ENCODE assay signal across 11 cellular contexts in the genomic region with DNA sequence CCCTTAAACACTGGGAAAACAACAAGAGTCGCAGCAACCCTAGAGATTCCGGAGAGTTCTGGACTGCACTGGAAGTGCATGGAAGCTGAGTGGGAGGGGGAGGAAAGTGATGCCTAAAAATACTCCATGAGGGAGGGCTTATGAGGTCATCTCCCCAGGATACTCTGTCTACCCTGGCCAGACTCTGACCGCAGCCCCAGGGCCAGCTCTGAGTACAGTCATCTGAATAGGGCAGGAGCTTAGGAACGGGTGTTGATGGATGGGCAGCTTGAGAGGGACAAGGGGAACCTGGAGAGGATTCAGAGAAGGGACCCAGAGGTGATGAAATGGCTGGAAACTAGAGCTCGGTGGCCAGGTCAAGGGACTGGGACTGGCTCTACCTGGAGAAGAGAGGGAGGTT.
DNase-seq lines count a peak whose midpoint lies in the region; ATAC-seq and TF ChIP-seq lines count a peak whose summit lies in the region.
"Had no signal": no experiment of that assay in that cellular context is flagged by ENCODE, and none has a peak within 500 bp of the region (broad histone marks: within the 10 kb centered on the region; RNA-seq: fewer than 3 reads in every experiment).

No MANE protein-coding gene starts in this region.

- H3K27me3 Mint-ChIP-seq in neural progenitor cell (ENCODE audit: insufficient read depth, low read depth), result peaks cover 8% of the 10 kb centered on the region

- H3K36me3 ChIP-seq in brain microvascular endothelial cell (replicated peaks) (no peaks in the 10 kb centered on the region), thoracic aorta (no peaks in the 10 kb centered on the region), Karpas-422 (ENCODE audit: insufficient read depth, low read length) (no peaks in the 10 kb centered on the region), neural progenitor cell (no peaks in the 10 kb centered on the region)

- H3K4me1 ChIP-seq in thoracic aorta (ENCODE audit: control insufficient read depth in 1 of 2, low read depth in 2 of 2) (peaks cover 4 to 34% of the 10 kb centered on the region in 2 donors), Karpas-422 (ENCODE audit: low read length) (no peaks in the 10 kb centered on the region), neural progenitor cell (peaks cover 26% of the 10 kb centered on the region)

- H2AFZ ChIP-seq in Karpas-422 (ENCODE audit: low read length) (no peak overlapping the region), neural progenitor cell (replicated peaks) (no peak overlapping the region)

- no peak overlapping the region for H3K4me3 Mint-ChIP-seq in neural progenitor cell
- H3K4me3 Mint-ChIP-seq: stimulated activated naive CD8-positive, alpha-beta T cell treated with anti-CD3 and anti-CD28 coated beads, Interleukin-15, Interleukin-2, amounts not matched to agents 100 ng/mL and 50 ng/mL, for 24 hours had no signal

- no peaks in the 10 kb centered on the region for H3K79me2 ChIP-seq in Karpas-422 (ENCODE audit: low read length)
- H3K79me2 ChIP-seq in neural progenitor cell (ENCODE audit: low read depth), result no peaks in the 10 kb centered on the region

- ATAC-seq in thoracic aorta (ENCODE audit: insufficient number of reproducible peaks, low FRiP score, low read depth) (peak; percentile 76), GM19324 (IDR thresholded peaks at IDR 0.05; ENCODE audit: low FRiP score, unreplicated experiment) (no peak)

- H3K4me3 ChIP-seq in brain microvascular endothelial cell (ENCODE audit: low read depth, low read length) (peak overlapping the region; percentile 12), thoracic aorta (peak overlapping the region; percentile 34), Karpas-422 (ENCODE audit: low read length) (no peak overlapping the region), neural progenitor cell (no peak overlapping the region)

- H3F3A ChIP-seq in neural progenitor cell (ENCODE audit: low read depth), result peaks cover 11% of the 10 kb centered on the region

- H3K4me1 Mint-ChIP-seq in neural progenitor cell, result peaks cover 28% of the 10 kb centered on the region

- H3K27me3 ChIP-seq in brain microvascular endothelial cell (replicated peaks), result no peaks in the 10 kb centered on the region
- H3K27me3 ChIP-seq in thoracic aorta (replicated peaks; ENCODE audit: insufficient read depth), result no peaks in the 10 kb centered on the region
- no peaks in the 10 kb centered on the region for H3K27me3 ChIP-seq in Karpas-422 (ENCODE audit: low read length)
- no peaks in the 10 kb centered on the region for H3K27me3 ChIP-seq in neural progenitor cell

- no peaks in the 10 kb centered on the region for H3K9me2 ChIP-seq in Karpas-422 (replicated peaks; ENCODE audit: insufficient read depth, low read length)

- peaks cover 2% of the 10 kb centered on the region for H3K36me3 Mint-ChIP-seq in neural progenitor cell

- peaks cover 9% of the 10 kb centered on the region for H3K9me3 Mint-ChIP-seq in neural progenitor cell
- H3K9me3 Mint-ChIP-seq: stimulated activated naive CD8-positive, alpha-beta T cell treated with anti-CD3 and anti-CD28 coated beads, Interleukin-15, Interleukin-2, amounts not matched to agents 100 ng/mL and 50 ng/mL, for 24 hours had no signal

- H3K9ac ChIP-seq in Karpas-422 (ENCODE audit: low read length), result no peak overlapping the region
- H3K9ac ChIP-seq in neural progenitor cell, result no peak overlapping the region

- in situ Hi-C loops in brain microvascular endothelial cell (cut with HindIII; ENCODE audit: low pct_ligation_motif_present, low sequenced_read_pairs), result no loop called here

- H3K27ac Mint-ChIP-seq in neural progenitor cell, result no peak overlapping the region
- H3K27ac Mint-ChIP-seq: stimulated activated naive CD8-positive, alpha-beta T cell treated with anti-CD3 and anti-CD28 coated beads, Interleukin-15, Interleukin-2, amounts not matched to agents 100 ng/mL and 50 ng/mL, for 24 hours had no signal

- H4K20me1 ChIP-seq in Karpas-422 (ENCODE audit: insufficient read depth, low read depth, low read length) (no peaks in the 10 kb centered on the region), neural progenitor cell (ENCODE audit: low read depth) (no peaks in the 10 kb centered on the region)

- no peaks in the 10 kb centered on the region for H3K9me3 ChIP-seq in thoracic aorta
- H3K9me3 ChIP-seq in Karpas-422 (ENCODE audit: low read length), result no peaks in the 10 kb centered on the region
- no peaks in the 10 kb centered on the region for H3K9me3 ChIP-seq in neural progenitor cell (ENCODE audit: low read depth)

- peak; percentile 8 for DNase-seq in HPDE6-E6E7 (ENCODE audit: extremely low spot score)
- peak; percentile 81 for DNase-seq in brain microvascular endothelial cell
- peak; percentile 63 for DNase-seq in iris pigment epithelial cell (ENCODE audit: low read depth)
- peak; percentile 76 for DNase-seq in thoracic aorta (ENCODE audit: low spot score)
- DNase-seq in Karpas-422, result no peak
- no peak for DNase-seq in OCI-M1 (lab: John Stamatoyannopoulos, UW)
- DNase-seq in neural progenitor cell (ENCODE audit: low spot score), result no peak
- DNase-seq: activated effector memory CD4-positive, alpha-beta T cell treated with anti-CD3 and anti-CD28 coated beads, Interleukin-2, amount 50 U/mL, for 16 hours; retina had no signal

- H3K27ac ChIP-seq in brain microvascular endothelial cell (peak overlapping the region; percentile 38), thoracic aorta (peak overlapping the region; percentile 81 to 84), Karpas-422 (ENCODE audit: low read length) (no peak overlapping the region), neural progenitor cell (no peak overlapping the region)

- TF ChIP-seq CTCF in brain microvascular endothelial cell (IDR thresholded peaks at IDR 0.05; ENCODE audit: low read depth, low read length, missing control alignments), result no peak
- TF ChIP-seq CTCF in thoracic aorta (IDR thresholded peaks at IDR 0.05), result no peak
- TF ChIP-seq CTCF in neural progenitor cell (IDR thresholded peaks at IDR 0.05), result no peak

- no peak overlapping the region for H3K4me2 ChIP-seq in Karpas-422 (ENCODE audit: low read depth, low read length, poor library complexity, severe bottlenecking)
- H3K4me2 ChIP-seq in neural progenitor cell, result no peak overlapping the region

Comparison
In these comparisons a context has a peak if more than half of its experiments do, and no peak if none do; other contexts are left out.
1. DNase-seq: peak in HPDE6-E6E7 (single experiment), brain microvascular endothelial cell (single experiment), iris pigment epithelial cell (single experiment) and thoracic aorta (single experiment); none in Karpas-422 (single experiment), OCI-M1 (single experiment) and neural progenitor cell (single experiment).
2. H3K27ac ChIP-seq: peak in brain microvascular endothelial cell (single experiment) and thoracic aorta (2 of 2); none in Karpas-422 (single experiment) and neural progenitor cell (single experiment).
3. H3K4me3 ChIP-seq: peak in brain microvascular endothelial cell (single experiment) and thoracic aorta (single experiment); none in Karpas-422 (single experiment) and neural progenitor cell (single experiment).